ENCODE assay signal across 18 cellular contexts in the genomic region with DNA sequence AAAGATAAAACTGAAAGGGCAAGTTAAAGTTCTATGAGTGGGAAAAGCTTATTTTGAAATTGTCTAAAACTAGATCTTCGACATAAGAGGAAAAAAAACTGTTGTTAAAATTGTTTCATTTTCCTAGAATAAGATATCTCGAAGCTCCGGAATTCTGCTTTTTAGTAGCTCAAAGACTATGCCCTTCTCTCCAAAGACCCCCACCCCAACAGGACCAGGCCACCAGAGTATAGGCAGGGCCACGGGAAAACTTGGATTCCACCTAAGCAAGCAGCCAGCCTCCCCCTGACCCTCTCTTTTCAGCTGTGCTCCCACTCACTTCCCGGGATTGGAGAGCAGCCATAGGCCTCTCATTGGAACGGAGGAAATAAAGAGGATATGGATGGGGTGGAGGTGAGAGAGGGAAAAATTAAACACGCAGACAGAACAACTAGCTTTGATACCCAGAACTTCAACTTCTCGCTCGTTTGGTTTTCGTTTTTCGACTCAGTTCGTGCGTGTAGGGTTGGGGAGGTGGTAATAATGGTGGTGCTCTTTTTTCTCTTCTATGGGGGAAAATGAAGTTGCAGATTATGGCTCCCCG. TPM values are rescaled to one million over a fixed set of nuclear protein-coding genes. Genes with fewer than 3 reads are reported as not detected.
DNase-seq lines count a peak whose midpoint lies in the region; ATAC-seq and TF ChIP-seq lines count a peak whose summit lies in the region.
"Had no signal": no experiment of that assay in that cellular context is flagged by ENCODE, and none has a peak within 500 bp of the region (broad histone marks: within the 10 kb centered on the region; RNA-seq: fewer than 3 reads in every experiment).

No MANE protein-coding gene starts in this region.

- H3K36me3 Mint-ChIP-seq in activated T-helper 1 cell treated with anti-CD3 and anti-CD28 coated beads, Interleukin-12 subunit alpha, Interleukin-12 subunit beta, Interleukin-2, Interleukin-4 antibody, amounts not matched to agents 30 ng/mL and 10 ng/mL and 1 ng/mL, durations not matched to agents 14 hours and 24 hours and 36 hours (ENCODE audit: low read depth): peaks cover 2% of the 10 kb centered on the region
- no peaks in the 10 kb centered on the region for H3K36me3 Mint-ChIP-seq in natural killer cell

- H3K27ac Mint-ChIP-seq in activated T-helper 1 cell treated with anti-CD3 and anti-CD28 coated beads, Interleukin-12 subunit alpha, Interleukin-12 subunit beta, Interleukin-2, Interleukin-4 antibody, amounts not matched to agents 30 ng/mL and 10 ng/mL and 1 ng/mL, durations not matched to agents 14 hours and 24 hours and 36 hours: peak overlapping the region; percentile 51
- no peak overlapping the region for H3K27ac Mint-ChIP-seq in natural killer cell

- DNase-seq in NCI-H82 (lab: John Stamatoyannopoulos, UW) (peak; percentile 11), NCI-H82 treated with DMSO at 0.1 percent for 48 hours (lab: John Stamatoyannopoulos, UW; ENCODE audit: unreplicated experiment) (no peak), COLO668 (lab: John Stamatoyannopoulos, UW; ENCODE audit: unreplicated experiment) (peak; percentile 42), natural killer cell (no peak), NCI-H748 treated with DMSO at 0.1 percent for 48 hours (lab: John Stamatoyannopoulos, UW) (no peak), HT-29 (ENCODE audit: low spot score) (no peak)
- DNase-seq in activated T-helper 1 cell treated with anti-CD3 and anti-CD28 coated beads, Interleukin-12 subunit alpha, Interleukin-12 subunit beta, Interleukin-2, Interleukin-4 antibody, amounts not matched to agents 30 ng/mL and 10 ng/mL and 1 ng/mL, durations not matched to agents 14 hours and 24 hours and 36 hours (ENCODE audit: low spot score): no peak
- DNase-seq: DND-41; effector CD4-positive, alpha-beta T cell; NCI-H1048; NCI-H2107; NCI-H526 treated with DMSO at 0.1 percent for 48 hours; Peyer's patch; posterior cingulate gyrus; upper lobe of right lung had no signal

- peaks cover 83% of the 10 kb centered on the region for H3K27me3 Mint-ChIP-seq in activated T-helper 1 cell treated with anti-CD3 and anti-CD28 coated beads, Interleukin-12 subunit alpha, Interleukin-12 subunit beta, Interleukin-2, Interleukin-4 antibody, amounts not matched to agents 30 ng/mL and 10 ng/mL and 1 ng/mL, durations not matched to agents 14 hours and 24 hours and 36 hours (ENCODE audit: insufficient read depth)
- peaks cover 61 to 77% of the 10 kb centered on the region in 2 donors for H3K27me3 Mint-ChIP-seq in natural killer cell (ENCODE audit: low read depth in 2 of 2)

- peak overlapping the region; percentile 31 for H3K4me3 Mint-ChIP-seq in activated T-helper 1 cell treated with anti-CD3 and anti-CD28 coated beads, Interleukin-12 subunit alpha, Interleukin-12 subunit beta, Interleukin-2, Interleukin-4 antibody, amounts not matched to agents 30 ng/mL and 10 ng/mL and 1 ng/mL, durations not matched to agents 14 hours and 24 hours and 36 hours
- peak overlapping the region; percentile 62 for H3K4me3 Mint-ChIP-seq in natural killer cell

- no peak for TF ChIP-seq CTCF in natural killer cell (IDR thresholded peaks at IDR 0.05)

- H3K4me1 Mint-ChIP-seq in activated T-helper 1 cell treated with anti-CD3 and anti-CD28 coated beads, Interleukin-12 subunit alpha, Interleukin-12 subunit beta, Interleukin-2, Interleukin-4 antibody, amounts not matched to agents 30 ng/mL and 10 ng/mL and 1 ng/mL, durations not matched to agents 14 hours and 24 hours and 36 hours (ENCODE audit: low read depth): peaks cover 23% of the 10 kb centered on the region
- H3K4me1 Mint-ChIP-seq in natural killer cell: peaks cover 35 to 38% of the 10 kb centered on the region in 2 donors

- intact Hi-C loops in activated T-helper 1 cell treated with anti-CD3 and anti-CD28 coated beads, Interleukin-12 subunit alpha, Interleukin-12 subunit beta, Interleukin-2, Interleukin-4 antibody, amounts not matched to agents 30 ng/mL and 10 ng/mL and 1 ng/mL, durations not matched to agents 14 hours and 24 hours and 36 hours (cut with micrococcal nuclease): loop anchor here (5.0 kb wide), 1 partner anchor 377 kb away; no protein-coding TSS in a partner anchor
- intact Hi-C loops in natural killer cell (cut with micrococcal nuclease): no loop called here

- ATAC-seq in natural killer cell (no peak), HG03342 (IDR thresholded peaks at IDR 0.05; ENCODE audit: unreplicated experiment) (no peak)
- ATAC-seq: SK-N-SH treated with all-trans-retinoic acid at 6 μM for 48 hours, upper lobe of right lung had no signal

- no peaks in the 10 kb centered on the region for H3K9me3 Mint-ChIP-seq in activated T-helper 1 cell treated with anti-CD3 and anti-CD28 coated beads, Interleukin-12 subunit alpha, Interleukin-12 subunit beta, Interleukin-2, Interleukin-4 antibody, amounts not matched to agents 30 ng/mL and 10 ng/mL and 1 ng/mL, durations not matched to agents 14 hours and 24 hours and 36 hours
- H3K9me3 Mint-ChIP-seq in natural killer cell: no peaks in the 10 kb centered on the region

RNA-seq across cellular contexts. Expression of gene POU4F1, which starts 2.9 kb away (rescaled TPM):
- 0.23 and 0.29 TPM in 2 replicates for total RNA-seq in activated T-helper 1 cell treated with anti-CD3 and anti-CD28 coated beads, Interleukin-12 subunit alpha, Interleukin-12 subunit beta, Interleukin-2, Interleukin-4 antibody, amounts not matched to agents 30 ng/mL and 10 ng/mL and 1 ng/mL, durations not matched to agents 14 hours and 24 hours and 36 hours
- under 1 TPM in 1 of 3 donors, not detected in 2; 0.10 TPM for total RNA-seq in natural killer cell
- total RNA-seq in HT-29 (2014; rRNA removed; shearing (Covaris generic)): not detected in 2 replicates
- total RNA-seq: Peyer's patch, smooth muscle cell, upper lobe of right lung had no signal

RNA-seq across cellular contexts. Expression of gene OBI1, which starts 58.5 kb away (rescaled TPM):
- total RNA-seq in activated T-helper 1 cell treated with anti-CD3 and anti-CD28 coated beads, Interleukin-12 subunit alpha, Interleukin-12 subunit beta, Interleukin-2, Interleukin-4 antibody, amounts not matched to agents 30 ng/mL and 10 ng/mL and 1 ng/mL, durations not matched to agents 14 hours and 24 hours and 36 hours: 20.0 and 21.1 TPM in 2 replicates
- 1 to 10 TPM; 4.9 to 7.8 (median 5.1) TPM for total RNA-seq in natural killer cell
- 6.8 TPM in 2 replicates for total RNA-seq in HT-29 (2014; rRNA removed; shearing (Covaris generic))

Comparison
In these comparisons a context has a peak if more than half of its experiments do, and no peak if none do; other contexts are left out.
1. DNase-seq: peak in NCI-H82 (single experiment) and COLO668 (single experiment); none in NCI-H82 treated with DMSO at 0.1 percent for 48 hours (single experiment), activated T-helper 1 cell treated with anti-CD3 and anti-CD28 coated beads, Interleukin-12 subunit alpha, Interleukin-12 subunit beta, Interleukin-2, Interleukin-4 antibody, amounts not matched to agents 30 ng/mL and 10 ng/mL and 1 ng/mL, durations not matched to agents 14 hours and 24 hours and 36 hours (single experiment), natural killer cell (single experiment), NCI-H748 treated with DMSO at 0.1 percent for 48 hours (single experiment) and HT-29 (single experiment).